In the genomic region with DNA sequence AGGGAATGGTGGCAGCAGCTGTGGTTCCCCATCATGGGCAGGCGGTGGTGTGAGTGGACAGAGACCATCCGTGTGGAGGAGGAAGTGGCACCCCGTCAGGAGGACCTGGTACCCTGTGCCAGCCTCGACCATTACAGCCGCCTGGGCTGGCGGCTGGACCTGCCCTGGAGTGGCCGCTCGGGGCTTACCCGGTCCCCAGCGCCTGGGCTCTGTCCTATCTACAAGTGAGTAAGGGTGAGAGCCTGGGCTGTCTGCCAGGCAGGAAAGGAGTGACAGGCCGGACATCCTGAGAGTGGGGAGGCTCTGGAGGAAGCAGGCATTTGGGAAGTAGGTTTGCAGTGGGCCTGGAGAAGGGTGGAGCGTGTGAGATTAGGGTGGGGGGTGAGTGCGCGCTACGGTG, we compare ENCODE assay signal across 1 cellular context.
A peak's percentile ranks its signal among the peaks of the same experiment; 100 is the strongest.
TF ChIP-seq lines count a peak whose summit lies in the region.

No MANE protein-coding gene starts in this region.

TF ChIP-seq in K562, 482 proteins besides CTCF, POLR2A, EP300 and RAD21 (continued from another document and continues in another):
- TF ChIP-seq, protein P1, sequence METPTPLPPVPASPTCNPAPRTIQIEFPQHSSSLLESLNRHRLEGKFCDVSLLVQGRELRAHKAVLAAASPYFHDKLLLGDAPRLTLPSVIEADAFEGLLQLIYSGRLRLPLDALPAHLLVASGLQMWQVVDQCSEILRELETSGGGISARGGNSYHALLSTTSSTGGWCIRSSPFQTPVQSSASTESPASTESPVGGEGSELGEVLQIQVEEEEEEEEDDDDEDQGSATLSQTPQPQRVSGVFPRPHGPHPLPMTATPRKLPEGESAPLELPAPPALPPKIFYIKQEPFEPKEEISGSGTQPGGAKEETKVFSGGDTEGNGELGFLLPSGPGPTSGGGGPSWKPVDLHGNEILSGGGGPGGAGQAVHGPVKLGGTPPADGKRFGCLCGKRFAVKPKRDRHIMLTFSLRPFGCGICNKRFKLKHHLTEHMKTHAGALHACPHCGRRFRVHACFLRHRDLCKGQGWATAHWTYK (CRISPR knock-in tag; IDR thresholded peaks at IDR 0.05): no peak
- TF ChIP-seq, protein P2, sequence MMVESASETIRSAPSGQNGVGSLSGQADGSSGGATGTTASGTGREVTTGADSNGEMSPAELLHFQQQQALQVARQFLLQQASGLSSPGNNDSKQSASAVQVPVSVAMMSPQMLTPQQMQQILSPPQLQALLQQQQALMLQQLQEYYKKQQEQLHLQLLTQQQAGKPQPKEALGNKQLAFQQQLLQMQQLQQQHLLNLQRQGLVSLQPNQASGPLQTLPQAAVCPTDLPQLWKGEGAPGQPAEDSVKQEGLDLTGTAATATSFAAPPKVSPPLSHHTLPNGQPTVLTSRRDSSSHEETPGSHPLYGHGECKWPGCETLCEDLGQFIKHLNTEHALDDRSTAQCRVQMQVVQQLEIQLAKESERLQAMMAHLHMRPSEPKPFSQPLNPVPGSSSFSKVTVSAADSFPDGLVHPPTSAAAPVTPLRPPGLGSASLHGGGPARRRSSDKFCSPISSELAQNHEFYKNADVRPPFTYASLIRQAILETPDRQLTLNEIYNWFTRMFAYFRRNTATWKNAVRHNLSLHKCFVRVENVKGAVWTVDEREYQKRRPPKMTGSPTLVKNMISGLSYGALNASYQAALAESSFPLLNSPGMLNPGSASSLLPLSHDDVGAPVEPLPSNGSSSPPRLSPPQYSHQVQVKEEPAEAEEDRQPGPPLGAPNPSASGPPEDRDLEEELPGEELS (CRISPR knock-in tag; IDR thresholded peaks at IDR 0.05; ENCODE audit: borderline replicate concordance): no peak
- TF ChIP-seq NFRKB (IDR thresholded peaks at IDR 0.05; ENCODE audit: low read depth): no peak
- TF ChIP-seq, protein P3, sequence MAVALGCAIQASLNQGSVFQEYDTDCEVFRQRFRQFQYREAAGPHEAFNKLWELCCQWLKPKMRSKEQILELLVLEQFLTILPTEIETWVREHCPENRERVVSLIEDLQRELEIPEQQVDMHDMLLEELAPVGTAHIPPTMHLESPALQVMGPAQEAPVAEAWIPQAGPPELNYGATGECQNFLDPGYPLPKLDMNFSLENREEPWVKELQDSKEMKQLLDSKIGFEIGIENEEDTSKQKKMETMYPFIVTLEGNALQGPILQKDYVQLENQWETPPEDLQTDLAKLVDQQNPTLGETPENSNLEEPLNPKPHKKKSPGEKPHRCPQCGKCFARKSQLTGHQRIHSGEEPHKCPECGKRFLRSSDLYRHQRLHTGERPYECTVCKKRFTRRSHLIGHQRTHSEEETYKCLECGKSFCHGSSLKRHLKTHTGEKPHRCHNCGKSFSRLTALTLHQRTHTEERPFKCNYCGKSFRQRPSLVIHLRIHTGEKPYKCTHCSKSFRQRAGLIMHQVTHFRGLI (CRISPR knock-in tag; IDR thresholded peaks at IDR 0.05): no peak
- TF ChIP-seq KLF13 (tag; IDR thresholded peaks at IDR 0.05; ENCODE audit: borderline replicate concordance, low read depth): no peak
- TF ChIP-seq CBX1 (IDR thresholded peaks at IDR 0.05; ENCODE audit: low read depth): no peak
- no peak for TF ChIP-seq NR1H2 (CRISPR knock-in tag; IDR thresholded peaks at IDR 0.05)
- peak; percentile 33 for TF ChIP-seq MEIS2 (IDR thresholded peaks at IDR 0.05; ENCODE audit: partially characterized antibody)
- TF ChIP-seq SUPT5H (IDR thresholded peaks at IDR 0.05): no peak
- TF ChIP-seq, protein P4, sequence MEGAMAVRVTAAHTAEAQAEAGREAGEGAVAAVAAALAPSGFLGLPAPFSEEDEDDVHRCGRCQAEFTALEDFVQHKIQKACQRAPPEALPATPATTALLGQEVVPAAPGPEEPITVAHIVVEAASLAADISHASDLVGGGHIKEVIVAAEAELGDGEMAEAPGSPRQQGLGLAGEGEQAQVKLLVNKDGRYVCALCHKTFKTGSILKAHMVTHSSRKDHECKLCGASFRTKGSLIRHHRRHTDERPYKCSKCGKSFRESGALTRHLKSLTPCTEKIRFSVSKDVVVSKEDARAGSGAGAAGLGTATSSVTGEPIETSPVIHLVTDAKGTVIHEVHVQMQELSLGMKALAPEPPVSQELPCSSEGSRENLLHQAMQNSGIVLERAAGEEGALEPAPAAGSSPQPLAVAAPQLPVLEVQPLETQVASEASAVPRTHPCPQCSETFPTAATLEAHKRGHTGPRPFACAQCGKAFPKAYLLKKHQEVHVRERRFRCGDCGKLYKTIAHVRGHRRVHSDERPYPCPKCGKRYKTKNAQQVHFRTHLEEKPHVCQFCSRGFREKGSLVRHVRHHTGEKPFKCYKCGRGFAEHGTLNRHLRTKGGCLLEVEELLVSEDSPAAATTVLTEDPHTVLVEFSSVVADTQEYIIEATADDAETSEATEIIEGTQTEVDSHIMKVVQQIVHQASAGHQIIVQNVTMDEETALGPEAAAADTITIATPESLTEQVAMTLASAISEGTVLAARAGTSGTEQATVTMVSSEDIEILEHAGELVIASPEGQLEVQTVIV (CRISPR knock-in tag; IDR thresholded peaks at IDR 0.05; ENCODE audit: borderline replicate concordance): no peak
- TF ChIP-seq ZNF217 (CRISPR knock-in tag; IDR thresholded peaks at IDR 0.05): no peak
- 0 out of 2 replicates have a peak, but pooled peaks have one; percentile 20 for TF ChIP-seq GABPA (tag; conservative IDR thresholded peaks at IDR 0.05; ENCODE audit: low read depth)
- TF ChIP-seq FOXJ2 (tag; IDR thresholded peaks at IDR 0.05): no peak
- TF ChIP-seq, protein P5, sequence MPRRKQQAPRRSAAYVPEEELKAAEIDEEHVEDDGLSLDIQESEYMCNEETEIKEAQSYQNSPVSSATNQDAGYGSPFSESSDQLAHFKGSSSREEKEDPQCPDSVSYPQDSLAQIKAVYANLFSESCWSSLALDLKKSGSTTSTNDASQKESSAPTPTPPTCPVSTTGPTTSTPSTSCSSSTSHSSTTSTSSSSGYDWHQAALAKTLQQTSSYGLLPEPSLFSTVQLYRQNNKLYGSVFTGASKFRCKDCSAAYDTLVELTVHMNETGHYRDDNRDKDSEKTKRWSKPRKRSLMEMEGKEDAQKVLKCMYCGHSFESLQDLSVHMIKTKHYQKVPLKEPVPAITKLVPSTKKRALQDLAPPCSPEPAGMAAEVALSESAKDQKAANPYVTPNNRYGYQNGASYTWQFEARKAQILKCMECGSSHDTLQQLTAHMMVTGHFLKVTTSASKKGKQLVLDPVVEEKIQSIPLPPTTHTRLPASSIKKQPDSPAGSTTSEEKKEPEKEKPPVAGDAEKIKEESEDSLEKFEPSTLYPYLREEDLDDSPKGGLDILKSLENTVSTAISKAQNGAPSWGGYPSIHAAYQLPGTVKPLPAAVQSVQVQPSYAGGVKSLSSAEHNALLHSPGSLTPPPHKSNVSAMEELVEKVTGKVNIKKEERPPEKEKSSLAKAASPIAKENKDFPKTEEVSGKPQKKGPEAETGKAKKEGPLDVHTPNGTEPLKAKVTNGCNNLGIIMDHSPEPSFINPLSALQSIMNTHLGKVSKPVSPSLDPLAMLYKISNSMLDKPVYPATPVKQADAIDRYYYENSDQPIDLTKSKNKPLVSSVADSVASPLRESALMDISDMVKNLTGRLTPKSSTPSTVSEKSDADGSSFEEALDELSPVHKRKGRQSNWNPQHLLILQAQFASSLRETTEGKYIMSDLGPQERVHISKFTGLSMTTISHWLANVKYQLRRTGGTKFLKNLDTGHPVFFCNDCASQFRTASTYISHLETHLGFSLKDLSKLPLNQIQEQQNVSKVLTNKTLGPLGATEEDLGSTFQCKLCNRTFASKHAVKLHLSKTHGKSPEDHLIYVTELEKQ (CRISPR knock-in tag; IDR thresholded peaks at IDR 0.05): no peak
- TF ChIP-seq, protein P6, sequence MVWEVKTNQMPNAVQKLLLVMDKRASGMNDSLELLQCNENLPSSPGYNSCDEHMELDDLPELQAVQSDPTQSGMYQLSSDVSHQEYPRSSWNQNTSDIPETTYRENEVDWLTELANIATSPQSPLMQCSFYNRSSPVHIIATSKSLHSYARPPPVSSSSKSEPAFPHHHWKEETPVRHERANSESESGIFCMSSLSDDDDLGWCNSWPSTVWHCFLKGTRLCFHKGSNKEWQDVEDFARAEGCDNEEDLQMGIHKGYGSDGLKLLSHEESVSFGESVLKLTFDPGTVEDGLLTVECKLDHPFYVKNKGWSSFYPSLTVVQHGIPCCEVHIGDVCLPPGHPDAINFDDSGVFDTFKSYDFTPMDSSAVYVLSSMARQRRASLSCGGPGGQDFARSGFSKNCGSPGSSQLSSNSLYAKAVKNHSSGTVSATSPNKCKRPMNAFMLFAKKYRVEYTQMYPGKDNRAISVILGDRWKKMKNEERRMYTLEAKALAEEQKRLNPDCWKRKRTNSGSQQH (CRISPR knock-in tag; IDR thresholded peaks at IDR 0.05): no peak
- TF ChIP-seq, protein P7, sequence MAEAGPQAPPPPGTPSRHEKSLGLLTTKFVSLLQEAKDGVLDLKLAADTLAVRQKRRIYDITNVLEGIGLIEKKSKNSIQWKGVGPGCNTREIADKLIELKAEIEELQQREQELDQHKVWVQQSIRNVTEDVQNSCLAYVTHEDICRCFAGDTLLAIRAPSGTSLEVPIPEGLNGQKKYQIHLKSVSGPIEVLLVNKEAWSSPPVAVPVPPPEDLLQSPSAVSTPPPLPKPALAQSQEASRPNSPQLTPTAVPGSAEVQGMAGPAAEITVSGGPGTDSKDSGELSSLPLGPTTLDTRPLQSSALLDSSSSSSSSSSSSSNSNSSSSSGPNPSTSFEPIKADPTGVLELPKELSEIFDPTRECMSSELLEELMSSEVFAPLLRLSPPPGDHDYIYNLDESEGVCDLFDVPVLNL (CRISPR knock-in tag; IDR thresholded peaks at IDR 0.05; ENCODE audit: low read depth): no peak
- no peak for TF ChIP-seq MXI1 (IDR thresholded peaks at IDR 0.05; ENCODE audit: low read depth, low read length)
- TF ChIP-seq, protein P8, sequence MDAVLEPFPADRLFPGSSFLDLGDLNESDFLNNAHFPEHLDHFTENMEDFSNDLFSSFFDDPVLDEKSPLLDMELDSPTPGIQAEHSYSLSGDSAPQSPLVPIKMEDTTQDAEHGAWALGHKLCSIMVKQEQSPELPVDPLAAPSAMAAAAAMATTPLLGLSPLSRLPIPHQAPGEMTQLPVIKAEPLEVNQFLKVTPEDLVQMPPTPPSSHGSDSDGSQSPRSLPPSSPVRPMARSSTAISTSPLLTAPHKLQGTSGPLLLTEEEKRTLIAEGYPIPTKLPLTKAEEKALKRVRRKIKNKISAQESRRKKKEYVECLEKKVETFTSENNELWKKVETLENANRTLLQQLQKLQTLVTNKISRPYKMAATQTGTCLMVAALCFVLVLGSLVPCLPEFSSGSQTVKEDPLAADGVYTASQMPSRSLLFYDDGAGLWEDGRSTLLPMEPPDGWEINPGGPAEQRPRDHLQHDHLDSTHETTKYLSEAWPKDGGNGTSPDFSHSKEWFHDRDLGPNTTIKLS (IDR thresholded peaks at IDR 0.05; ENCODE audit: borderline replicate concordance, low read depth): no peak
- TF ChIP-seq, protein P9, sequence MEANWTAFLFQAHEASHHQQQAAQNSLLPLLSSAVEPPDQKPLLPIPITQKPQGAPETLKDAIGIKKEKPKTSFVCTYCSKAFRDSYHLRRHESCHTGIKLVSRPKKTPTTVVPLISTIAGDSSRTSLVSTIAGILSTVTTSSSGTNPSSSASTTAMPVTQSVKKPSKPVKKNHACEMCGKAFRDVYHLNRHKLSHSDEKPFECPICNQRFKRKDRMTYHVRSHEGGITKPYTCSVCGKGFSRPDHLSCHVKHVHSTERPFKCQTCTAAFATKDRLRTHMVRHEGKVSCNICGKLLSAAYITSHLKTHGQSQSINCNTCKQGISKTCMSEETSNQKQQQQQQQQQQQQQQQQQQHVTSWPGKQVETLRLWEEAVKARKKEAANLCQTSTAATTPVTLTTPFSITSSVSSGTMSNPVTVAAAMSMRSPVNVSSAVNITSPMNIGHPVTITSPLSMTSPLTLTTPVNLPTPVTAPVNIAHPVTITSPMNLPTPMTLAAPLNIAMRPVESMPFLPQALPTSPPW (CRISPR knock-in tag; IDR thresholded peaks at IDR 0.05): peak; percentile 41; the same call in 1 of the 2 replicates
- TF ChIP-seq, protein P10, sequence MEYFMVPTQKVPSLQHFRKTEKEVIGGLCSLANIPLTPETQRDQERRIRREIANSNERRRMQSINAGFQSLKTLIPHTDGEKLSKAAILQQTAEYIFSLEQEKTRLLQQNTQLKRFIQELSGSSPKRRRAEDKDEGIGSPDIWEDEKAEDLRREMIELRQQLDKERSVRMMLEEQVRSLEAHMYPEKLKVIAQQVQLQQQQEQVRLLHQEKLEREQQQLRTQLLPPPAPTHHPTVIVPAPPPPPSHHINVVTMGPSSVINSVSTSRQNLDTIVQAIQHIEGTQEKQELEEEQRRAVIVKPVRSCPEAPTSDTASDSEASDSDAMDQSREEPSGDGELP (CRISPR knock-in tag; IDR thresholded peaks at IDR 0.05; ENCODE audit: borderline replicate concordance): no peak; the same call in 1 of the 2 replicates
- no peak for TF ChIP-seq ZNF41 (CRISPR knock-in tag; conservative IDR thresholded peaks at IDR 0.05)
- TF ChIP-seq MTA1 (IDR thresholded peaks at IDR 0.05; ENCODE audit: borderline replicate concordance): no peak
- no peak for TF ChIP-seq TFAM (CRISPR knock-in tag; conservative IDR thresholded peaks at IDR 0.05)
- no peak for TF ChIP-seq GTF2E2 (tag; IDR thresholded peaks at IDR 0.05)
- no peak for TF ChIP-seq RBFOX2 (IDR thresholded peaks at IDR 0.05; ENCODE audit: low read depth, low read length)
- no peak for TF ChIP-seq ZNF274 (IDR thresholded peaks at IDR 0.05; ENCODE audit: borderline replicate concordance, low read depth, low read length)
- TF ChIP-seq, protein P11, sequence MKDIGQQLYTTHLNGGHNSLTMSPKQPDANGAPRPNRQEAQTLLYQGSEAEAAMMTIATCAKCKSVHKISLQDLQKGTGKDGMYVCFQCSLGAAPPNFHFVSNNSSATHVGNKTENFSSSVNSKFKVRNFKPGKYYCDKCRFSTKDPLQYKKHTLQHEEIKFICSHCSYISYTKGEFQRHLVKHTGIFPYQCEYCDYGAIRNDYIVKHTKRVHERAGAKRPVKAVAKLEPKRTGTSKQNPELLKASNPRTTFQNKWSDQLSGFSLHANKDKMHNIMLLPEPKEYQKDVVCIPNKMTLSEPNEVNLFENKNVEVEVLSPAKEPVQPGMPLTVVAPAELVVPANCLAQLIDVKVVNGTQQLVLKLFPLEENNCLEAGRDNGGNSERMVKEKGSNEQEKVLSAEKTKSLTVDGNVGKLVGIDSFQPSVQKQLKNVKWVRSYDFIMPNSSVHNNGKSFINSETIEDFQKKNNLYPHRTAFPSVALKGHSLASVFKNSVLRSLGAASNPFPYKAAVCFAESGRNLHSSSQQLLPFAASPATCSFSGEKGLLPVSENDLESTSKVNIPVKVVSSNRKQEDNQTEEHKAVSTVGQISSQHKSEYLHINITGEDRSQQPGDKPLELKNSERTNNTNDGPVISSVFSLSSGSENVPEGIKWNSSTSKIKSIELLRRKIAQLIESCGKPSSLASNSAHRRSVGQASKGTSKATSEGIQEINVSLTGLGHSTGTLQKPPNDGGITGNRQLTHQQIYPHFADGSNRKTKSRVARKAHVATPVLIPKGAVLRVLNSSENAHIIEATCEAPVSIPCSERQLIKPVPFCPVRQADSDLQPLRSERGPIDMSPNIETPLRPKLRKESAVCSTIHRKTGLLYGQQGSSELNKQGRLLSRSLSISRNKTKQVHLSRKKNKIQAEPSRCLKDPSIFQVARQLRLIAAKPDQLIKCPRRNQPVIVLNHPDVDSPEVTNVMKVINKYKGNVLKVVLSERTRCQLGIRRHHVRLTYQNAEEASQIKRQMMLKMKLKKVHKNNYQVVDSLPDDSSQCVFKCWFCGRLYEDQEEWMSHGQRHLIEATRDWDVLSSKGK (CRISPR knock-in tag; IDR thresholded peaks at IDR 0.05): no peak
- TF ChIP-seq ZNF589 (CRISPR knock-in tag; IDR thresholded peaks at IDR 0.05; ENCODE audit: low read depth): peak; percentile 58; the same call in 1 of the 2 replicates
- no peak for TF ChIP-seq ZKSCAN1 (IDR thresholded peaks at IDR 0.05; ENCODE audit: low read depth, low read length)
- TF ChIP-seq MTA3 (IDR thresholded peaks at IDR 0.05; ENCODE audit: borderline replicate concordance): peak; percentile 53; the same call in 1 of the 2 replicates
- TF ChIP-seq NFIC (IDR thresholded peaks at IDR 0.05): peak; percentile 88
